In genomic region chr5:126543009-126543408, GRCh38 we compare ENCODE assay signal across 16 cellular contexts.
"Had no signal": no experiment of that assay in that cellular context is flagged by ENCODE, and none has a peak within 500 bp of the region (broad histone marks: within the 10 kb centered on the region; RNA-seq: fewer than 3 reads in every experiment).

No MANE protein-coding gene starts in this region.

- H3K4me3 Mint-ChIP-seq: naive B cell, type B pancreatic cell had no signal

- H3K27me3 ChIP-seq: colonic mucosa, foreskin keratinocyte, ovary, right atrium auricular region, suprapubic skin, thyroid gland had no signal

- H3K27ac ChIP-seq: colonic mucosa, foreskin keratinocyte, left ventricle myocardium inferior, ovary, right atrium auricular region, suprapubic skin, thyroid gland had no signal

- H3K4me3 ChIP-seq: colonic mucosa, left ventricle myocardium inferior, lung, ovary, right atrium auricular region, suprapubic skin, thyroid gland had no signal

- DNase-seq: dermis blood vessel endothelial cell; foreskin keratinocyte; kidney; left cardiac atrium; left ventricle myocardium inferior; mesendoderm; naive B cell; ovary; stimulated activated CD4-positive, alpha-beta T cell treated with anti-CD3 and anti-CD28 coated beads, Interleukin-12 subunit alpha, Interleukin-12 subunit beta, amount 100 ng/mL, for 4 hours; stimulated activated naive CD8-positive, alpha-beta T cell treated with anti-CD3 and anti-CD28 coated beads, Interleukin-15, Interleukin-2, amounts not matched to agents 100 U/mL and 50 U/mL, for 24 hours; thyroid gland had no signal

- H3K27me3 Mint-ChIP-seq: type B pancreatic cell had no signal

- H3K36me3 Mint-ChIP-seq: naive B cell had no signal

- H3K36me3 ChIP-seq: colonic mucosa, ovary had no signal

- H3K9me3 ChIP-seq: colonic mucosa, left ventricle myocardium inferior, ovary, right atrium auricular region, suprapubic skin, thyroid gland had no signal

- ATAC-seq: foreskin keratinocyte; left cardiac atrium; stimulated activated naive CD8-positive, alpha-beta T cell treated with anti-CD3 and anti-CD28 coated beads, Interleukin-15, Interleukin-2, amounts not matched to agents 100 U/mL and 50 U/mL, for 24 hours had no signal

- H3K9me3 Mint-ChIP-seq: naive B cell, type B pancreatic cell had no signal

- H3K4me1 ChIP-seq: colonic mucosa, foreskin keratinocyte, right atrium auricular region had no signal

- H3K4me1 Mint-ChIP-seq: naive B cell had no signal
